19 cellular contexts compared by ENCODE assay signal in genomic region chr10:95511314-95511713, GRCh38.
DNase-seq lines count a peak whose midpoint lies in the region; ATAC-seq and TF ChIP-seq lines count a peak whose summit lies in the region.
"Had no signal": no experiment of that assay in that cellular context is flagged by ENCODE, and none has a peak within 500 bp of the region (broad histone marks: within the 10 kb centered on the region; RNA-seq: fewer than 3 reads in every experiment).

No MANE protein-coding gene starts in this region.

- H3K4me3 ChIP-seq in coronary artery (no peak overlapping the region), muscle layer of duodenum (ENCODE audit: low read depth in 1 of 2, low read length in 2 of 2) (no peak overlapping the region), tibial artery (no peak overlapping the region)
- H3K4me3 ChIP-seq: pancreas had no signal

- intact Hi-C loops in tibial artery (cut with DNase I; ENCODE audit: low total_unique reads), result no loop called here

- DNase-seq in coronary artery (ENCODE audit: low spot score) (no peak), tibial artery (no peak), ecto neural progenitor cell (ENCODE audit: low spot score) (no peak), NCI-H2171 (lab: John Stamatoyannopoulos, UW) (no peak)
- DNase-seq: activated CD4-positive, alpha-beta T cell treated with anti-CD3 and anti-CD28 coated beads for 4 hours; activated T-cell treated with anti-CD3 and anti-CD28 coated beads, Interleukin-2, amount 50 U/mL, for 24 hours; dermis blood vessel endothelial cell; H9; NCI-H1092 treated with DMSO at 0.1 percent for 48 hours; NCI-H1930; NCI-H2227 treated with DMSO at 0.1 percent for 48 hours; NCI-H774; pancreas had no signal

- no peaks in the 10 kb centered on the region for H3K36me3 ChIP-seq in muscle layer of duodenum (ENCODE audit: control insufficient read depth in 1 of 2, insufficient read depth in 2 of 2, low read length in 2 of 2)
- H3K36me3 ChIP-seq in tibial artery, result no peaks in the 10 kb centered on the region
- H3K36me3 ChIP-seq: pancreas had no signal

- TF ChIP-seq CTCF in coronary artery (IDR thresholded peaks at IDR 0.05) (no peak), tibial artery (IDR thresholded peaks at IDR 0.05) (no peak)

- peak overlapping the region; percentile 33 for H3K27ac ChIP-seq in angular gyrus (ENCODE audit: low read depth, low read length)
- peak overlapping the region; percentile 78 to 94 for H3K27ac ChIP-seq in coronary artery
- peak overlapping the region; percentile 67 for H3K27ac ChIP-seq in muscle layer of duodenum (ENCODE audit: low read length)
- H3K27ac ChIP-seq in tibial artery, result peak overlapping the region; percentile 82 to 89
- H3K27ac ChIP-seq: HL-60, pancreas had no signal

- H3K4me1 ChIP-seq in muscle layer of duodenum (ENCODE audit: control insufficient read depth in 1 of 2, insufficient read depth in 2 of 2, low read length in 2 of 2), result peaks cover 0 to 5% of the 10 kb centered on the region in 2 donors
- peaks cover 3 to 100% (median 86%) of the 10 kb centered on the region in 4 donors for H3K4me1 ChIP-seq in tibial artery

- H3K9me3 ChIP-seq in muscle layer of duodenum (ENCODE audit: control insufficient read depth in 1 of 2, low read length in 2 of 2) (no peaks in the 10 kb centered on the region), tibial artery (no peaks in the 10 kb centered on the region)
- H3K9me3 ChIP-seq: pancreas had no signal

- no peaks in the 10 kb centered on the region for H3K27me3 ChIP-seq in muscle layer of duodenum (ENCODE audit: low read depth, low read length)
- H3K27me3 ChIP-seq in tibial artery, result no peaks in the 10 kb centered on the region
- H3K27me3 ChIP-seq: pancreas had no signal

- no peak for ATAC-seq in GM18870 (IDR thresholded peaks at IDR 0.05; ENCODE audit: unreplicated experiment)
- ATAC-seq: natural killer cell treated with Interleukin-12 subunit alpha and Interleukin-12 subunit beta and Interleukin-15 and Interleukin-18, amount 100 ng/mL, for 72 hours; pancreas; SK-N-SH treated with all-trans-retinoic acid at 6 μM for 48 hours had no signal

Comparison
In these comparisons a context has a peak if more than half of its experiments do, and no peak if none do; other contexts are left out.
1. H3K27ac ChIP-seq: peak in every context shown above with its lines; median percentile 86 in coronary artery; 86 in tibial artery; 67 in muscle layer of duodenum; 33 in angular gyrus.